Comparison of ENCODE assay signal across 9 cellular contexts in the genomic region with DNA sequence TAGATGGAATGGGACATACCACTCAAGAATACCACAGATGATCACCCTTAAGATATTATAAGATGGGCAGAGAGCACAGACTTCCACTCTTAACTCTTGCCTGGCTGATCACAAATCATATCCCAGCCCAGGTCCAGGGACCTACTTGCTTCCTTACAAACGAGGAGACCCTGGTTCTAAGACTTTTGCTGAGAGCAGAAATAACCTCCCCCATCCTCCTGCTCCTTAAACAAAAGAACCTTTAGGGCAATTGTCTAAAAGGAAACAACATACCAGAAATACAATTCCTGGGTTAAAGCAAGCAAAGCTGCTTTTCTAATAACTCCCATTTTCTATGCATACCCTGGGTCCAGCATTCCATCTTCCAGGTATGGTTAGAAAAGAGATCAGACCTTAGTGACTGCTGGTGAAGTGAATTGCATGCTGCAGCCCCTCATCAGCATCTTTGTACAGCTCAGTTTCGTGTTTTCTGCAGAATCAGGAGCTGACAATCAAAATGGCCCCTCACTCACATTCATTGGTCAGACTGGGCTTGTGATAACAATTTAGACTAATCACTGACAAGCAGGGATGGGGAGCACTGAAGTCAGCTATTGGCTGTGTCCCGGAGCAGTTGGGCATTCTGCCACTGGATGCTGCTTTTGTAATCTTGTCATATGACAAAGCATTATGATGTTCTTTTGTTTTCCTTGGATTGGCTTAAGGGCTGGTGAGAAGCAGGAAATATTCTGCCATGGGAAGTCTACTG. TPM values are rescaled to one million over a fixed set of nuclear protein-coding genes. Genes with fewer than 3 reads are reported as not detected.
A peak's percentile ranks its signal among the peaks of the same experiment; 100 is the strongest.
DNase-seq lines count a peak whose midpoint lies in the region; ATAC-seq and TF ChIP-seq lines count a peak whose summit lies in the region.
"Had no signal": no experiment of that assay in that cellular context is flagged by ENCODE, and none has a peak within 500 bp of the region (broad histone marks: within the 10 kb centered on the region; RNA-seq: fewer than 3 reads in every experiment).

No MANE protein-coding gene starts in this region.

- H3K27ac Mint-ChIP-seq in activated CD8-positive, alpha-beta memory T cell treated with anti-CD3 and anti-CD28 coated beads, Interleukin-2, amount 10 ng/mL, durations not matched to agents 7 days and 5 days, result no peak overlapping the region

- peak; percentile 33 for DNase-seq in activated CD8-positive, alpha-beta memory T cell treated with anti-CD3 and anti-CD28 coated beads for 24 hours
- DNase-seq in activated CD8-positive, alpha-beta memory T cell treated with anti-CD3 and anti-CD28 coated beads, Interleukin-2, amount 10 ng/mL, durations not matched to agents 7 days and 5 days, result no peak
- DNase-seq in choroid plexus epithelial cell (ENCODE audit: low read depth) (peak; percentile 98), lower lobe of right lung (no peak), aorta (peak; percentile 75 to 82), NCI-H1417 treated with DMSO at 0.1 percent for 48 hours (lab: John Stamatoyannopoulos, UW) (no peak)
- DNase-seq: T-helper 2 cell had no signal

- H3K27ac ChIP-seq in lower lobe of right lung (no peak overlapping the region), aorta (ENCODE audit: low read depth in 1 of 2, low read length in 2 of 2) (no peak overlapping the region)

- ATAC-seq in activated CD8-positive, alpha-beta memory T cell treated with anti-CD3 and anti-CD28 coated beads, Interleukin-2, amount 10 ng/mL, durations not matched to agents 7 days and 5 days, result no peak
- peak; percentile 17 to 44 for ATAC-seq in lower lobe of right lung
- peak; percentile 70 for ATAC-seq in aorta (ENCODE audit: low FRiP score)
- no peak for ATAC-seq in GM18511 (IDR thresholded peaks at IDR 0.05; ENCODE audit: unreplicated experiment)
- no peak for ATAC-seq in GM19324 (IDR thresholded peaks at IDR 0.05; ENCODE audit: low FRiP score, unreplicated experiment)

- peak overlapping the region; percentile 42 for H3K4me3 ChIP-seq in choroid plexus epithelial cell (ENCODE audit: low read depth, low read length)
- H3K4me3 ChIP-seq in lower lobe of right lung, result no peak overlapping the region
- no peak overlapping the region for H3K4me3 ChIP-seq in aorta (ENCODE audit: low read length in 2 of 2)

- H3K4me1 ChIP-seq in lower lobe of right lung (peaks cover 26% of the 10 kb centered on the region), aorta (ENCODE audit: control insufficient read depth in 1 of 2, insufficient read depth in 2 of 2, low read length in 2 of 2) (no peaks in the 10 kb centered on the region)

- CTCF ChIA-PET in activated CD8-positive, alpha-beta memory T cell treated with anti-CD3 and anti-CD28 coated beads, Interleukin-2, amount 10 ng/mL, durations not matched to agents 7 days and 5 days (lab: Charles Lee), result interaction anchor here (1.0 to 1.5 kb wide), 2 partner anchors 77 to 81 kb away, joined by 3 to 4 read pairs; no protein-coding TSS in a partner anchor

- TF ChIP-seq CTCF in choroid plexus epithelial cell (conservative IDR thresholded peaks at IDR 0.05; ENCODE audit: low read depth, low read length), result no peak
- no peak for TF ChIP-seq CTCF in lower lobe of right lung (IDR thresholded peaks at IDR 0.05)

- H3K36me3 ChIP-seq in lower lobe of right lung (peaks cover 39% of the 10 kb centered on the region), aorta (ENCODE audit: control insufficient read depth in 1 of 2, insufficient read depth in 2 of 2, low read length in 1 of 2) (peaks cover 2 to 4% of the 10 kb centered on the region in 2 donors)

- H3K9me3 Mint-ChIP-seq in activated CD8-positive, alpha-beta memory T cell treated with anti-CD3 and anti-CD28 coated beads, Interleukin-2, amount 10 ng/mL, durations not matched to agents 7 days and 5 days (ENCODE audit: low read depth), result no peaks in the 10 kb centered on the region

- H3K4me1 Mint-ChIP-seq in activated CD8-positive, alpha-beta memory T cell treated with anti-CD3 and anti-CD28 coated beads, Interleukin-2, amount 10 ng/mL, durations not matched to agents 7 days and 5 days, result peaks cover 17% of the 10 kb centered on the region

- H3K36me3 Mint-ChIP-seq in activated CD8-positive, alpha-beta memory T cell treated with anti-CD3 and anti-CD28 coated beads, Interleukin-2, amount 10 ng/mL, durations not matched to agents 7 days and 5 days, result peaks cover 52% of the 10 kb centered on the region

- intact Hi-C loops in lower lobe of right lung (cut with DNase I), result no loop called here
- intact Hi-C loops in aorta (cut with DNase I), result no loop called here

- no peak overlapping the region for H3K4me3 Mint-ChIP-seq in activated CD8-positive, alpha-beta memory T cell treated with anti-CD3 and anti-CD28 coated beads, Interleukin-2, amount 10 ng/mL, durations not matched to agents 7 days and 5 days

- H3K27me3 Mint-ChIP-seq in activated CD8-positive, alpha-beta memory T cell treated with anti-CD3 and anti-CD28 coated beads, Interleukin-2, amount 10 ng/mL, durations not matched to agents 7 days and 5 days, result no peaks in the 10 kb centered on the region

- 59 to 60% methylated on average over 3 of the region's 3 CpGs for WGBS in aorta, 2 donors

- H3K27me3 ChIP-seq in lower lobe of right lung (ENCODE audit: low read depth), result no peaks in the 10 kb centered on the region
- H3K27me3 ChIP-seq in aorta (ENCODE audit: control insufficient read depth in 1 of 2, insufficient read depth in 2 of 2, low read length in 1 of 2), result no peaks in the 10 kb centered on the region

- no peaks in the 10 kb centered on the region for H3K9me3 ChIP-seq in lower lobe of right lung
- no peaks in the 10 kb centered on the region for H3K9me3 ChIP-seq in aorta (ENCODE audit: control insufficient read depth, low read length)

RNA-seq across cellular contexts. Expression of a gene that starts 14.6 kb away (rescaled TPM):
- total RNA-seq in activated CD8-positive, alpha-beta memory T cell treated with anti-CD3 and anti-CD28 coated beads, Interleukin-2, amount 10 ng/mL, durations not matched to agents 7 days and 5 days, result 100 to 1,000 TPM in 1 of 2 experiments, 10 to 100 TPM in 1; 54.2 to 151 TPM
- total RNA-seq in lower lobe of right lung (117 TPM), aorta (10 to 100 TPM; 14.2 to 19.0 TPM)
- 10 to 100 TPM; 15.0 to 15.7 TPM for polyA plus RNA-seq in aorta

RNA-seq across cellular contexts. Expression of a gene that starts 35.5 kb away (rescaled TPM):
- total RNA-seq in activated CD8-positive, alpha-beta memory T cell treated with anti-CD3 and anti-CD28 coated beads, Interleukin-2, amount 10 ng/mL, durations not matched to agents 7 days and 5 days, result under 1 TPM in 1 of 2 experiments, not detected in 1; 0.29 TPM
- not detected for total RNA-seq in lower lobe of right lung
- total RNA-seq in aorta, result under 1 TPM; 0.16 to 0.87 TPM
- not detected for polyA plus RNA-seq in aorta

RNA-seq across cellular contexts. Expression of a gene that starts 40.5 kb away (rescaled TPM):
- 10 to 100 TPM; 16.0 to 34.4 TPM for total RNA-seq in activated CD8-positive, alpha-beta memory T cell treated with anti-CD3 and anti-CD28 coated beads, Interleukin-2, amount 10 ng/mL, durations not matched to agents 7 days and 5 days
- total RNA-seq in lower lobe of right lung (64.8 TPM), aorta (10 to 100 TPM in 1 of 2 donors, 1 to 10 TPM in 1; 4.6 to 11.9 TPM)
- polyA plus RNA-seq in aorta, result 10 to 100 TPM; 10.8 to 11.3 TPM

RNA-seq across cellular contexts. Expression of a gene that starts 50.0 kb away (rescaled TPM):
- total RNA-seq in activated CD8-positive, alpha-beta memory T cell treated with anti-CD3 and anti-CD28 coated beads, Interleukin-2, amount 10 ng/mL, durations not matched to agents 7 days and 5 days, result 100 to 1,000 TPM in 1 of 2 experiments, 10 to 100 TPM in 1; 45.8 to 107 TPM
- total RNA-seq in lower lobe of right lung (71.8 TPM), aorta (10 to 100 TPM; 13.2 to 17.9 TPM)
- polyA plus RNA-seq in aorta, result 10 to 100 TPM; 13.6 to 17.7 TPM

Comparison
In these comparisons a context has a peak if more than half of its experiments do, and no peak if none do; other contexts are left out.
1. DNase-seq: peak in activated CD8-positive, alpha-beta memory T cell treated with anti-CD3 and anti-CD28 coated beads for 24 hours (single experiment), choroid plexus epithelial cell (single experiment) and aorta (2 of 2); none in activated CD8-positive, alpha-beta memory T cell treated with anti-CD3 and anti-CD28 coated beads, Interleukin-2, amount 10 ng/mL, durations not matched to agents 7 days and 5 days (single experiment), lower lobe of right lung (single experiment) and NCI-H1417 treated with DMSO at 0.1 percent for 48 hours (single experiment).
2. ATAC-seq: peak in lower lobe of right lung (2 of 2) and aorta (single experiment); none in activated CD8-positive, alpha-beta memory T cell treated with anti-CD3 and anti-CD28 coated beads, Interleukin-2, amount 10 ng/mL, durations not matched to agents 7 days and 5 days (single experiment), GM18511 (single experiment) and GM19324 (single experiment).